In genomic region chr5:150297934-150298595, GRCh38 we compare ENCODE assay signal across 17 cellular contexts. TPM values are rescaled to one million over a fixed set of nuclear protein-coding genes. Genes with fewer than 3 reads are reported as not detected.
"Had no signal": no experiment of that assay in that cellular context is flagged by ENCODE, and none has a peak within 500 bp of the region (broad histone marks: within the 10 kb centered on the region; RNA-seq: fewer than 3 reads in every experiment).

No MANE protein-coding gene starts in this region.

- H3K36me3 ChIP-seq: gastrocnemius medialis, heart right ventricle, left ventricle myocardium inferior, right atrium auricular region had no signal

- H2AFZ ChIP-seq: parathyroid adenoma had no signal

- H3K4me3 ChIP-seq: gastrocnemius medialis, heart right ventricle, left ventricle myocardium inferior, right atrium auricular region, testis had no signal

- H3K27ac Mint-ChIP-seq: activated CD4-positive, alpha-beta memory T cell treated with anti-CD3 and anti-CD28 coated beads for 36 hours; activated naive CD8-positive, alpha-beta T cell treated with anti-CD3 and anti-CD28 coated beads for 36 hours; mesothelial cell of epicardium had no signal

- H3K9me3 Mint-ChIP-seq: activated CD4-positive, alpha-beta memory T cell treated with anti-CD3 and anti-CD28 coated beads for 36 hours; activated naive CD8-positive, alpha-beta T cell treated with anti-CD3 and anti-CD28 coated beads for 36 hours; mesothelial cell of epicardium; neural crest cell had no signal

- H3K9ac ChIP-seq: parathyroid adenoma had no signal

- H3K9me3 ChIP-seq: gastrocnemius medialis, heart right ventricle, left ventricle myocardium inferior, right atrium auricular region, testis had no signal

- H3K79me2 ChIP-seq: parathyroid adenoma had no signal

- H3K27me3 ChIP-seq: gastrocnemius medialis, right atrium auricular region, testis had no signal

- H3K36me3 Mint-ChIP-seq: activated CD4-positive, alpha-beta memory T cell treated with anti-CD3 and anti-CD28 coated beads for 36 hours; activated naive CD8-positive, alpha-beta T cell treated with anti-CD3 and anti-CD28 coated beads for 36 hours; mesothelial cell of epicardium had no signal

- H3K27ac ChIP-seq: gastrocnemius medialis, left ventricle myocardium inferior, parathyroid adenoma, testis had no signal

- H3K4me3 Mint-ChIP-seq: activated CD4-positive, alpha-beta memory T cell treated with anti-CD3 and anti-CD28 coated beads for 36 hours; activated naive CD8-positive, alpha-beta T cell treated with anti-CD3 and anti-CD28 coated beads for 36 hours; mesothelial cell of epicardium; neural crest cell had no signal

- DNase-seq: activated CD4-positive, alpha-beta memory T cell treated with anti-CD3 and anti-CD28 coated beads for 36 hours; activated gamma-delta T cell treated with Interleukin-2 at 50 U/mL for 16 hours; activated naive CD8-positive, alpha-beta T cell treated with anti-CD3 and anti-CD28 coated beads for 36 hours; activated T-cell treated with anti-CD3 and anti-CD28 coated beads, Interleukin-2, amount 50 U/mL, for 48 hours; gastrocnemius medialis; heart right ventricle; kidney; left ventricle myocardium inferior; stimulated activated CD8-positive, alpha-beta memory T cell treated with anti-CD3 and anti-CD28 coated beads, Interleukin-4, amount 100 ng/mL, for 48 hours; stimulated activated naive CD8-positive, alpha-beta T cell treated with anti-CD3 and anti-CD28 coated beads, Interleukin-15, Interleukin-2, amounts not matched to agents 100 U/mL and 50 U/mL, for 24 hours; T-helper 9 cell; testis had no signal

RNA-seq across cellular contexts. Expression of gene ARSI, which starts 4.6 kb away (rescaled TPM):
- total RNA-seq: activated CD4-positive, alpha-beta memory T cell treated with anti-CD3 and anti-CD28 coated beads for 36 hours; activated naive CD8-positive, alpha-beta T cell treated with anti-CD3 and anti-CD28 coated beads for 36 hours; gastrocnemius medialis had no signal
- polyA plus RNA-seq: aorta had no signal

RNA-seq across cellular contexts. Expression of gene CAMK2A, which starts 8.5 kb away (rescaled TPM):
- total RNA-seq: activated CD4-positive, alpha-beta memory T cell treated with anti-CD3 and anti-CD28 coated beads for 36 hours; activated naive CD8-positive, alpha-beta T cell treated with anti-CD3 and anti-CD28 coated beads for 36 hours had no signal
